ENCODE assay signal across 1 cellular context in genomic region chr19:933553-933882, GRCh38.
TF ChIP-seq lines count a peak whose summit lies in the region.

No MANE protein-coding gene starts in this region.

TF ChIP-seq in H1, 55 proteins besides CTCF, POLR2A, EP300 and RAD21:
- TF ChIP-seq RFX5 (IDR thresholded peaks at IDR 0.05; ENCODE audit: borderline replicate concordance, low read depth, low read length) (no peak), BACH1 (IDR thresholded peaks at IDR 0.05; ENCODE audit: low read length) (no peak), TBP (IDR thresholded peaks at IDR 0.05; ENCODE audit: low read depth, low read length) (no peak), TAF1 (IDR thresholded peaks at IDR 0.05; ENCODE audit: low read depth, low read length) (no peak), JUN (IDR thresholded peaks at IDR 0.05; ENCODE audit: low read depth, low read length) (no peak), POU5F1 (IDR thresholded peaks at IDR 0.05; ENCODE audit: low read depth, low read length) (no peak), YY1 (IDR thresholded peaks at IDR 0.05; ENCODE audit: low read depth, low read length) (no peak), ATF3 (IDR thresholded peaks at IDR 0.05; ENCODE audit: insufficient read depth, low read depth, low read length) (no peak), CHD1 (IDR thresholded peaks at IDR 0.05; ENCODE audit: low read depth, low read length) (no peak), SP1 (IDR thresholded peaks at IDR 0.05; ENCODE audit: low read depth, low read length) (no peak), EZH2 (IDR thresholded peaks at IDR 0.05; ENCODE audit: low read depth, low read length, severe bottlenecking) (no peak), KDM1A (IDR thresholded peaks at IDR 0.05; ENCODE audit: borderline replicate concordance, low read length) (no peak), FOSL1 (IDR thresholded peaks at IDR 0.05; ENCODE audit: insufficient read depth, low read depth, low read length) (no peak), CBX8 (IDR thresholded peaks at IDR 0.05; ENCODE audit: borderline replicate concordance, low read depth, low read length) (no peak), POLR2AphosphoS5 (IDR thresholded peaks at IDR 0.05; ENCODE audit: low read depth, low read length) (no peak), CTBP2 (IDR thresholded peaks at IDR 0.05; ENCODE audit: borderline replicate concordance, insufficient read depth, insufficient read length, low read length) (no peak)
- TF ChIP-seq, protein P1, sequence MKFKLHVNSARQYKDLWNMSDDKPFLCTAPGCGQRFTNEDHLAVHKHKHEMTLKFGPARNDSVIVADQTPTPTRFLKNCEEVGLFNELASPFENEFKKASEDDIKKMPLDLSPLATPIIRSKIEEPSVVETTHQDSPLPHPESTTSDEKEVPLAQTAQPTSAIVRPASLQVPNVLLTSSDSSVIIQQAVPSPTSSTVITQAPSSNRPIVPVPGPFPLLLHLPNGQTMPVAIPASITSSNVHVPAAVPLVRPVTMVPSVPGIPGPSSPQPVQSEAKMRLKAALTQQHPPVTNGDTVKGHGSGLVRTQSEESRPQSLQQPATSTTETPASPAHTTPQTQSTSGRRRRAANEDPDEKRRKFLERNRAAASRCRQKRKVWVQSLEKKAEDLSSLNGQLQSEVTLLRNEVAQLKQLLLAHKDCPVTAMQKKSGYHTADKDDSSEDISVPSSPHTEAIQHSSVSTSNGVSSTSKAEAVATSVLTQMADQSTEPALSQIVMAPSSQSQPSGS (IDR thresholded peaks at IDR 0.05; ENCODE audit: low read length): no peak
